9 cellular contexts compared by ENCODE assay signal in genomic region chr16:28181557-28181914, GRCh38. TPM values are rescaled to one million over a fixed set of nuclear protein-coding genes. Genes with fewer than 3 reads are reported as not detected.
DNase-seq lines count a peak whose midpoint lies in the region; ATAC-seq and TF ChIP-seq lines count a peak whose summit lies in the region.
"Had no signal": no experiment of that assay in that cellular context is flagged by ENCODE, and none has a peak within 500 bp of the region (broad histone marks: within the 10 kb centered on the region; RNA-seq: fewer than 3 reads in every experiment).

No MANE protein-coding gene starts in this region.

- no peaks in the 10 kb centered on the region for H4K20me1 ChIP-seq in neural cell (ENCODE audit: insufficient read depth)

- DNase-seq in Caco-2 (peak; percentile 19 to 68), OCI-M1 (lab: John Stamatoyannopoulos, UW) (peak; percentile 19), endodermal cell (peak; percentile 58), SKM-1 treated with dmso at 0.1 percent for 144 hours (lab: John Stamatoyannopoulos, UW; ENCODE audit: unreplicated experiment) (no peak), NCI-H146 treated with DMSO at 0.1 percent for 48 hours (lab: John Stamatoyannopoulos, UW; ENCODE audit: unreplicated experiment) (no peak)
- no peak for DNase-seq in stimulated activated naive CD4-positive, alpha-beta T cell (lab: John Stamatoyannopoulos, UW)

- H3K4me3 ChIP-seq in Caco-2 (ENCODE audit: low read depth, low read length): no peak overlapping the region
- no peak overlapping the region for H3K4me3 ChIP-seq in endodermal cell (ENCODE audit: low read length)
- peak overlapping the region; percentile 1 for H3K4me3 ChIP-seq in neural cell (ENCODE audit: low read length)

- POLR2A ChIA-PET in Caco-2 (lab: Charles Lee): interaction anchor here (1.0 kb wide), 1 partner anchor 12 kb away, joined by 5 read pairs; no protein-coding TSS in a partner anchor

- H3K9ac ChIP-seq in endodermal cell (ENCODE audit: extremely low read depth, low read length, poor library complexity, severe bottlenecking): no peak overlapping the region
- H3K9ac ChIP-seq in neural cell (ENCODE audit: low read length): no peak overlapping the region

- no peak for TF ChIP-seq RAD21 in neural cell (conservative IDR thresholded peaks at IDR 0.05)

- H2AFZ ChIP-seq in neural cell (ENCODE audit: low read depth, low read length): no peak overlapping the region

- H3F3A ChIP-seq in neural cell (ENCODE audit: insufficient read depth, low read length, poor library complexity, severe bottlenecking): no peaks in the 10 kb centered on the region

- intact Hi-C loops in Caco-2 (cut with micrococcal nuclease; ENCODE audit: unreplicated experiment): no loop called here

- no peaks in the 10 kb centered on the region for H3K9me2 ChIP-seq in neural cell (ENCODE audit: insufficient read depth, low read length)

- H3K9me3 Mint-ChIP-seq in Caco-2 (ENCODE audit: unreplicated experiment) (peaks cover 9% of the 10 kb centered on the region), endodermal cell (peaks cover 5% of the 10 kb centered on the region)

- H3K27me3 Mint-ChIP-seq in Caco-2 (ENCODE audit: insufficient read depth, unreplicated experiment) (no peaks in the 10 kb centered on the region), endodermal cell (ENCODE audit: insufficient read depth) (no peaks in the 10 kb centered on the region)

- no peak overlapping the region for H3K4me2 ChIP-seq in neural cell (ENCODE audit: low read length)

- H3K4me1 ChIP-seq in Caco-2: peaks cover 35% of the 10 kb centered on the region
- no peaks in the 10 kb centered on the region for H3K4me1 ChIP-seq in endodermal cell (ENCODE audit: control insufficient read depth, insufficient read depth, low read length)

- H3K4me1 Mint-ChIP-seq in Caco-2 (ENCODE audit: low read depth, unreplicated experiment) (peaks cover 20% of the 10 kb centered on the region), endodermal cell (peaks cover 21% of the 10 kb centered on the region)

- no peak overlapping the region for H3K27ac ChIP-seq in endodermal cell (ENCODE audit: low read depth, low read length)
- H3K27ac ChIP-seq in neural cell (ENCODE audit: low read length): no peak overlapping the region

- peaks cover 43% of the 10 kb centered on the region for H3K79me2 ChIP-seq in neural cell (replicated peaks; ENCODE audit: insufficient read depth, low read length)

- CTCF ChIA-PET in Caco-2 (lab: Charles Lee): no interaction called here

- no peak for TF ChIP-seq EP300 in neural cell (conservative IDR thresholded peaks at IDR 0.05; ENCODE audit: poor library complexity, severe bottlenecking)

- TF ChIP-seq CTCF in Caco-2 (IDR thresholded peaks at IDR 0.05; ENCODE audit: insufficient read depth in 1 of 2, low read depth in 1 of 2, low read length in 1 of 2, severe bottlenecking in 1 of 2, unreplicated experiment in 1 of 2): no peak
- no peak for TF ChIP-seq CTCF in endodermal cell (conservative IDR thresholded peaks at IDR 0.05)
- no peak for TF ChIP-seq CTCF in neural cell (IDR thresholded peaks at IDR 0.05; ENCODE audit: poor library complexity, severe bottlenecking)

- no TSS peak for BruUV-seq in Caco-2 (replicated peaks; lab: Mats Ljungman, UMichigan)

- H3K27me3 ChIP-seq in Caco-2 (replicated peaks; ENCODE audit: control insufficient read depth, insufficient read depth, low read length): no peaks in the 10 kb centered on the region
- H3K27me3 ChIP-seq in endodermal cell (ENCODE audit: control insufficient read depth, insufficient read depth, low read length, poor library complexity, severe bottlenecking): no peaks in the 10 kb centered on the region
- no peaks in the 10 kb centered on the region for H3K27me3 ChIP-seq in neural cell (ENCODE audit: insufficient read depth, low read depth, low read length)

- WGBS in endodermal cell (ENCODE audit: insufficient coverage in 1 of 2, insufficient read length in 1 of 2), 2 experiments: 82 to 86% methylated on average over 2 of the region's 2 CpGs

- peak overlapping the region; percentile 77 for H3K27ac Mint-ChIP-seq in Caco-2 (ENCODE audit: unreplicated experiment)
- H3K27ac Mint-ChIP-seq in endodermal cell: peak overlapping the region; percentile 23

- H3K36me3 Mint-ChIP-seq in Caco-2 (ENCODE audit: insufficient read depth, unreplicated experiment) (peaks cover 54% of the 10 kb centered on the region), endodermal cell (ENCODE audit: low read depth) (peaks cover 32% of the 10 kb centered on the region)

- H3K36me3 ChIP-seq in Caco-2 (ENCODE audit: control insufficient read depth, insufficient read depth, low read length) (no peaks in the 10 kb centered on the region; the same call in 1 of the 2 replicates), endodermal cell (ENCODE audit: control insufficient read depth, insufficient read depth, low read length) (peaks cover 9% of the 10 kb centered on the region), neural cell (ENCODE audit: insufficient read depth, low read length) (no peaks in the 10 kb centered on the region)

- no peak for ATAC-seq in HG02973 (IDR thresholded peaks at IDR 0.05; ENCODE audit: unreplicated experiment)

- H3K4me3 Mint-ChIP-seq in Caco-2 (ENCODE audit: unreplicated experiment): no peak overlapping the region
- no peak overlapping the region for H3K4me3 Mint-ChIP-seq in endodermal cell
- H3K4me3 Mint-ChIP-seq: neural crest cell had no signal

- H3K9me3 ChIP-seq in Caco-2: peaks cover 4% of the 10 kb centered on the region; the same call in 1 of the 2 replicates
- peaks cover 11% of the 10 kb centered on the region for H3K9me3 ChIP-seq in endodermal cell (ENCODE audit: control insufficient read depth, low read length)
- H3K9me3 ChIP-seq in neural cell (ENCODE audit: low read length): no peaks in the 10 kb centered on the region

TF ChIP-seq in neural cell, 6 proteins besides CTCF, POLR2A, EP300 and RAD21:
- TF ChIP-seq MXI1 (conservative IDR thresholded peaks at IDR 0.05; ENCODE audit: poor library complexity, severe bottlenecking) (no peak), TAF1 (IDR thresholded peaks at IDR 0.05; ENCODE audit: low read depth) (no peak), POLR2AphosphoS5 (IDR thresholded peaks at IDR 0.05) (no peak), SMC3 (conservative IDR thresholded peaks at IDR 0.05; ENCODE audit: poor library complexity) (no peak), EZH2 (IDR thresholded peaks at IDR 0.05; ENCODE audit: borderline replicate concordance, insufficient read depth, low read length, poor library complexity, severe bottlenecking) (no peak)
- TF ChIP-seq, protein P1, sequence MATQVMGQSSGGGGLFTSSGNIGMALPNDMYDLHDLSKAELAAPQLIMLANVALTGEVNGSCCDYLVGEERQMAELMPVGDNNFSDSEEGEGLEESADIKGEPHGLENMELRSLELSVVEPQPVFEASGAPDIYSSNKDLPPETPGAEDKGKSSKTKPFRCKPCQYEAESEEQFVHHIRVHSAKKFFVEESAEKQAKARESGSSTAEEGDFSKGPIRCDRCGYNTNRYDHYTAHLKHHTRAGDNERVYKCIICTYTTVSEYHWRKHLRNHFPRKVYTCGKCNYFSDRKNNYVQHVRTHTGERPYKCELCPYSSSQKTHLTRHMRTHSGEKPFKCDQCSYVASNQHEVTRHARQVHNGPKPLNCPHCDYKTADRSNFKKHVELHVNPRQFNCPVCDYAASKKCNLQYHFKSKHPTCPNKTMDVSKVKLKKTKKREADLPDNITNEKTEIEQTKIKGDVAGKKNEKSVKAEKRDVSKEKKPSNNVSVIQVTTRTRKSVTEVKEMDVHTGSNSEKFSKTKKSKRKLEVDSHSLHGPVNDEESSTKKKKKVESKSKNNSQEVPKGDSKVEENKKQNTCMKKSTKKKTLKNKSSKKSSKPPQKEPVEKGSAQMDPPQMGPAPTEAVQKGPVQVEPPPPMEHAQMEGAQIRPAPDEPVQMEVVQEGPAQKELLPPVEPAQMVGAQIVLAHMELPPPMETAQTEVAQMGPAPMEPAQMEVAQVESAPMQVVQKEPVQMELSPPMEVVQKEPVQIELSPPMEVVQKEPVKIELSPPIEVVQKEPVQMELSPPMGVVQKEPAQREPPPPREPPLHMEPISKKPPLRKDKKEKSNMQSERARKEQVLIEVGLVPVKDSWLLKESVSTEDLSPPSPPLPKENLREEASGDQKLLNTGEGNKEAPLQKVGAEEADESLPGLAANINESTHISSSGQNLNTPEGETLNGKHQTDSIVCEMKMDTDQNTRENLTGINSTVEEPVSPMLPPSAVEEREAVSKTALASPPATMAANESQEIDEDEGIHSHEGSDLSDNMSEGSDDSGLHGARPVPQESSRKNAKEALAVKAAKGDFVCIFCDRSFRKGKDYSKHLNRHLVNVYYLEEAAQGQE (IDR thresholded peaks at IDR 0.05; ENCODE audit: borderline replicate concordance): no peak

RNA-seq across cellular contexts. Expression of gene XPO6, which starts 30.2 kb away (rescaled TPM):
- total RNA-seq in Caco-2 (2022) (110 and 112 TPM in 2 replicates), endodermal cell (10 to 100 TPM; 84.7 to 92.4 TPM)
- 79.6 TPM for polyA plus RNA-seq in endodermal cell (2013, experiment 1 of 2)
- polyA plus RNA-seq in endodermal cell (2013, experiment 2 of 2): 78.4 TPM
- polyA plus RNA-seq in neural cell: 104 and 127 TPM in 2 replicates
- 186 and 196 TPM in 2 replicates for polyA minus RNA-seq in neural cell

Comparison
In these comparisons a context has a peak if more than half of its experiments do, and no peak if none do; other contexts are left out.
1. DNase-seq: peak in Caco-2 (2 of 2), OCI-M1 (single experiment) and endodermal cell (single experiment); none in SKM-1 treated with dmso at 0.1 percent for 144 hours (single experiment), NCI-H146 treated with DMSO at 0.1 percent for 48 hours (single experiment) and stimulated activated naive CD4-positive, alpha-beta T cell (0 of 6).